19 cellular contexts compared by ENCODE assay signal in the genomic region with DNA sequence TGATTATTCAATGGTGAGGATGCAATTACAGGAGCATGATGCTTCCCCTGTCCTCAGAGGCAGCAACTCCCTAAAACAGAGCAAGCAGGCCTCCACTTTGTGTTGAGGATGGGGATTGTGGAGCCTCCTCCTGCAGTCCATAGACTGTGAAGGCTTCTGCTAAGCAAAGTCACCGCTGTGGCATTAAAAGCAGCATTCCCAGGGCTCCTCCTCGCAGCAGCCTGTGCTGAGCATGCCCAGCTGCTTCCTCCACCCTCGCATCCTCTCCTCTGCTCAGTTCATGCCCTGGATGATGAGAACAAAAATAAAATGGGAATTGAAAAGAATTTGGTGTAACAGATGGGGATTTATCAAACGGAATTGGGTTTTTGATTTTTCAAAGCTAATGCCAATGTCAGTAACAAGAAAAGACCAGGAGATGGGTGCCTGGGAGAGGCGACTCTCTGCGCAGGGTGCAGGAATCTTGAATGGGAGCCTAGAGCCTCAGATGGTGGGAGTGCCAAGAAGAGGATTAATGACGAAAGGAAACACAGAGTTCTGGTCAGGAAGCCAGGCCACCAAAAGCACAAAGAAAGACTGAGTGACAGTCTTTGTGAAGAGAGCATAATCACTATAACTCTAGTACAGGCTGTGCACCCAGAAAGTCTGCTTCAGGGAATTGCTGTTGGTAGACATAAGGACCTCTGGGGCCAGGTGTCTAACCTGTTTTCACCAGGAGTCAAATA.
DNase-seq lines count a peak whose midpoint lies in the region; ATAC-seq and TF ChIP-seq lines count a peak whose summit lies in the region.
"Had no signal": no experiment of that assay in that cellular context is flagged by ENCODE, and none has a peak within 500 bp of the region (broad histone marks: within the 10 kb centered on the region; RNA-seq: fewer than 3 reads in every experiment).

No MANE protein-coding gene starts in this region.

- WGBS in heart left ventricle, 4 donors: 52 to 70% (median 64%) methylated on average over 7 of the region's 7 CpGs

- peak overlapping the region in 2 of 12 donors; percentile 16 to 24 for H3K27ac ChIP-seq in heart left ventricle
- no peak overlapping the region for H3K27ac ChIP-seq in vagina
- H3K27ac ChIP-seq: upper lobe of right lung had no signal

- peaks cover 0 to 10% (median 1%) of the 10 kb centered on the region in 12 donors for H3K9me3 ChIP-seq in heart left ventricle
- no peaks in the 10 kb centered on the region for H3K9me3 ChIP-seq in vagina
- H3K9me3 ChIP-seq: Caco-2, upper lobe of right lung had no signal

- no peak for TF ChIP-seq POLR2A in heart left ventricle (IDR thresholded peaks at IDR 0.05)
- TF ChIP-seq POLR2A in vagina (IDR thresholded peaks at IDR 0.05): no peak

- TF ChIP-seq CTCF in heart left ventricle (IDR thresholded peaks at IDR 0.05) (no peak), vagina (IDR thresholded peaks at IDR 0.05) (no peak)

- intact Hi-C loops in heart left ventricle (cut with DNase I): loop anchor here in 2 of 10 donors (5.0 to 10.0 kb wide), 2 partner anchors 436 to 439 kb away; no protein-coding TSS in a partner anchor
- intact Hi-C loops in vagina (cut with DNase I): no loop called here

- peaks cover 0 to 3% (median 0%) of the 10 kb centered on the region in 12 donors for H3K4me1 ChIP-seq in heart left ventricle
- peaks cover 13% of the 10 kb centered on the region for H3K4me1 ChIP-seq in vagina
- H3K4me1 ChIP-seq: Caco-2, upper lobe of right lung had no signal

- no peaks in the 10 kb centered on the region for H3K27me3 ChIP-seq in heart left ventricle
- H3K27me3 ChIP-seq in vagina: no peaks in the 10 kb centered on the region
- H3K27me3 ChIP-seq: upper lobe of right lung had no signal

- peak overlapping the region in 1 of 12 donors; percentile 5 for H3K4me3 ChIP-seq in heart left ventricle
- H3K4me3 ChIP-seq in vagina: no peak overlapping the region
- H3K4me3 ChIP-seq: smooth muscle cell, upper lobe of right lung had no signal

- H3K36me3 ChIP-seq in heart left ventricle (no peaks in the 10 kb centered on the region), vagina (no peaks in the 10 kb centered on the region)
- H3K36me3 ChIP-seq: upper lobe of right lung had no signal

- DNase-seq in Ammon's horn (ENCODE audit: low spot score): peak; percentile 76
- peak in 30 of 58 donors; percentile 5 to 74 (median 22) for DNase-seq in anterior cingulate cortex (lab: John Stamatoyannopoulos, UW)
- DNase-seq in heart left ventricle: no peak
- DNase-seq in putamen (ENCODE audit: low spot score): peak; percentile 51
- DNase-seq in vagina (ENCODE audit: extremely low spot score in 2 of 2): no peak
- no peak for DNase-seq in NCI-H1417 treated with DMSO at 0.1 percent for 48 hours (lab: John Stamatoyannopoulos, UW)
- DNase-seq: activated CD8-positive, alpha-beta memory T cell treated with anti-CD3 and anti-CD28 coated beads, Interleukin-2, amount 10 ng/mL, durations not matched to agents 7 days and 5 days; activated gamma-delta T cell; Caco-2; GF-D8; NCI-H1048; NCI-H2171 treated with DMSO at 0.1 percent for 48 hours; RPMI8226; T-cell; upper lobe of right lung had no signal

- ATAC-seq in heart left ventricle (peak in 3 of 4 donors; percentile 33 to 75 (median 47)), GM21447 (IDR thresholded peaks at IDR 0.05; ENCODE audit: unreplicated experiment) (no peak), GM18861 (IDR thresholded peaks at IDR 0.05; ENCODE audit: unreplicated experiment) (no peak)
- ATAC-seq: activated CD8-positive, alpha-beta memory T cell treated with anti-CD3 and anti-CD28 coated beads, Interleukin-2, amount 10 ng/mL, durations not matched to agents 7 days and 5 days; stimulated activated effector memory CD8-positive, alpha-beta T cell treated with anti-CD3 and anti-CD28 coated beads, Interleukin-12 subunit alpha, Interleukin-12 subunit beta, amount 100 ng/mL, for 72 hours; T-cell; upper lobe of right lung had no signal

Comparison
In these comparisons a context has a peak if more than half of its experiments do, and no peak if none do; other contexts are left out.
1. DNase-seq: peak in Ammon's horn (single experiment), anterior cingulate cortex (30 of 58) and putamen (single experiment); none in heart left ventricle (0 of 5), vagina (0 of 2) and NCI-H1417 treated with DMSO at 0.1 percent for 48 hours (single experiment).
2. ATAC-seq: peak in heart left ventricle (3 of 4); none in GM21447 (single experiment) and GM18861 (single experiment).